In the genomic region with DNA sequence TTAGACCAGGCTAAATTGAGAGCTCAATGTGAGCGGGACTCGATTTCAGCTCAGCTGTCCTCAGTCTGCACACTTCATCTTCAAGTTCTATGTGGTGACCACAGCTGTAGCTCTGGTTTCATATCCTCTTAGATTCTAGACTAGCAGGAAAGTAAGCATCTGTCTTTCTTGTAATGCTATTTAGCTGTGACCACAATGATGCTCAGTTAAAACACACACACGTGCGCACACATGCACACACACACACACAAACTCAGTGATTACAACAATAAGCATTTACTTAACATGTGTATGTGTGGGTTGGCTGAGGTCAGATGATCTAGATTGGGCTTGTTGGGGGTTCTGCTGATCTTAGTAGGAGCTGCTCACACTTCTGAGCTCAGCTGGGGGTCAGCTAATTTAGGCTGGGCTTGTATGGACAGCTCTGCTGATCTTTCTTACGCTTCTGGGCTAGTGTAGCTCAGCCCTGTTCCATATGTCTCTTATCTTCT, we compare ENCODE assay signal across 10 cellular contexts.
DNase-seq lines count a peak whose midpoint lies in the region; ATAC-seq and TF ChIP-seq lines count a peak whose summit lies in the region.
"Had no signal": no experiment of that assay in that cellular context is flagged by ENCODE, and none has a peak within 500 bp of the region (broad histone marks: within the 10 kb centered on the region; RNA-seq: fewer than 3 reads in every experiment).

No MANE protein-coding gene starts in this region.

- H3K9me3 Mint-ChIP-seq in effector memory CD8-positive, alpha-beta T cell = no peaks in the 10 kb centered on the region
- H3K9me3 Mint-ChIP-seq in glutamatergic neuron (ENCODE audit: unreplicated experiment) = no peaks in the 10 kb centered on the region

- H3K4me3 ChIP-seq in ovary = no peak overlapping the region

- DNase-seq in GM04504 (ENCODE audit: low read depth) (peak; percentile 72), ovary (no peak), glutamatergic neuron (no peak), SHP77 (lab: John Stamatoyannopoulos, UW) (no peak), NCI-H1092 (lab: John Stamatoyannopoulos, UW) (no peak)
- DNase-seq in effector memory CD8-positive, alpha-beta T cell = no peak
- DNase-seq: amniotic stem cell, left cardiac atrium had no signal

- TF ChIP-seq CTCF in ovary (IDR thresholded peaks at IDR 0.05) = no peak
- no peak for TF ChIP-seq CTCF in glutamatergic neuron (IDR thresholded peaks at IDR 0.05; ENCODE audit: partially characterized antibody, unreplicated experiment)

- intact Hi-C loops in ovary (cut with DNase I) = no loop called here

- H3K4me1 ChIP-seq in ovary (ENCODE audit: insufficient read depth) = peaks cover 2% of the 10 kb centered on the region

- peaks cover 23% of the 10 kb centered on the region in 2 donors for H3K4me1 Mint-ChIP-seq in effector memory CD8-positive, alpha-beta T cell (ENCODE audit: low read depth in 2 of 2)
- no peaks in the 10 kb centered on the region for H3K4me1 Mint-ChIP-seq in glutamatergic neuron (ENCODE audit: low read depth, unreplicated experiment)

- no peak for TF ChIP-seq EP300 in ovary (IDR thresholded peaks at IDR 0.05)

- H3K27me3 ChIP-seq in ovary = no peaks in the 10 kb centered on the region

- H3K4me3 Mint-ChIP-seq in effector memory CD8-positive, alpha-beta T cell = peak overlapping the region; percentile 21 to 51
- no peak overlapping the region for H3K4me3 Mint-ChIP-seq in glutamatergic neuron (ENCODE audit: unreplicated experiment)

- peaks cover 0 to 9% of the 10 kb centered on the region in 2 donors for H3K27me3 Mint-ChIP-seq in effector memory CD8-positive, alpha-beta T cell
- H3K27me3 Mint-ChIP-seq in glutamatergic neuron (ENCODE audit: unreplicated experiment) = no peaks in the 10 kb centered on the region

- H3K27ac Mint-ChIP-seq in effector memory CD8-positive, alpha-beta T cell = peak overlapping the region in 1 of 2 donors; percentile 14
- no peak overlapping the region for H3K27ac Mint-ChIP-seq in glutamatergic neuron (ENCODE audit: unreplicated experiment)

- no peaks in the 10 kb centered on the region for H3K9me3 ChIP-seq in ovary

- ATAC-seq in GM19468 (IDR thresholded peaks at IDR 0.05; ENCODE audit: extremely low read depth, unreplicated experiment) (peak; percentile 95), HG03175 (IDR thresholded peaks at IDR 0.05; ENCODE audit: unreplicated experiment) (peak; percentile 99)
- ATAC-seq in effector memory CD8-positive, alpha-beta T cell (replicated peaks) = peak; percentile 67

- no peak for TF ChIP-seq POLR2A in ovary (IDR thresholded peaks at IDR 0.05)

- H3K36me3 ChIP-seq in ovary = no peaks in the 10 kb centered on the region

- H3K27ac ChIP-seq in ovary = no peak overlapping the region

- H3K36me3 Mint-ChIP-seq in effector memory CD8-positive, alpha-beta T cell (ENCODE audit: insufficient read depth) = no peaks in the 10 kb centered on the region
- no peaks in the 10 kb centered on the region for H3K36me3 Mint-ChIP-seq in glutamatergic neuron (ENCODE audit: unreplicated experiment)

- 92 to 96% (median 95%) methylated on average over 5 of the region's 5 CpGs for WGBS in ovary, 3 donors
